In genomic region chr12:70536650-70537049, GRCh38 we compare ENCODE assay signal across 17 cellular contexts.
"Had no signal": no experiment of that assay in that cellular context is flagged by ENCODE, and none has a peak within 500 bp of the region (broad histone marks: within the 10 kb centered on the region; RNA-seq: fewer than 3 reads in every experiment).

No MANE protein-coding gene starts in this region.

- H3K4me3 ChIP-seq: cardiac muscle cell, coronary artery, left lung, neural progenitor cell, ovary, SK-N-MC, skin epidermis had no signal

- H3K4me1 ChIP-seq: left lung, neural progenitor cell had no signal

- H3K27ac ChIP-seq: cardiac muscle cell, neural progenitor cell, ovary, SK-N-MC, skin epidermis, WERI-Rb-1 had no signal

- H3K27me3 ChIP-seq: cardiac muscle cell, left lung, neural progenitor cell, ovary had no signal

- H3K9ac ChIP-seq: neural progenitor cell had no signal

- DNase-seq: activated CD4-positive, alpha-beta T cell treated with anti-CD3 and anti-CD28 coated beads for 36 hours; activated CD8-positive, alpha-beta memory T cell treated with anti-CD3 and anti-CD28 coated beads, Interleukin-2, amount 50 U/mL, for 4 hours; activated CD8-positive, alpha-beta T cell treated with anti-CD3 and anti-CD28 coated beads for 36 hours; activated naive CD4-positive, alpha-beta T cell; activated naive CD8-positive, alpha-beta T cell treated with anti-CD3 and anti-CD28 coated beads, Interleukin-2, amount 50 U/mL, for 24 hours; activated T-cell treated with anti-CD3 and anti-CD28 coated beads, Interleukin-2, amount 50 U/mL, for 72 hours; effector CD8-positive, alpha-beta T cell; glutamatergic neuron; ovary; T-helper 1 cell; WERI-Rb-1 had no signal

- H2AFZ ChIP-seq: neural progenitor cell had no signal

- H3K4me2 ChIP-seq: neural progenitor cell had no signal

- H3K36me3 ChIP-seq: cardiac muscle cell, left lung, neural progenitor cell, ovary, WERI-Rb-1 had no signal

- ATAC-seq: activated CD4-positive, alpha-beta T cell treated with anti-CD3 and anti-CD28 coated beads for 36 hours; activated CD8-positive, alpha-beta T cell treated with anti-CD3 and anti-CD28 coated beads for 36 hours; activated naive CD8-positive, alpha-beta T cell treated with anti-CD3 and anti-CD28 coated beads, Interleukin-2, amount 50 U/mL, for 24 hours; activated T-cell treated with anti-CD3 and anti-CD28 coated beads, Interleukin-2, amount 50 U/mL, for 72 hours; left lung had no signal

- H3K9me3 ChIP-seq: left lung, ovary had no signal
